ENCODE assay signal across 18 cellular contexts in the genomic region with DNA sequence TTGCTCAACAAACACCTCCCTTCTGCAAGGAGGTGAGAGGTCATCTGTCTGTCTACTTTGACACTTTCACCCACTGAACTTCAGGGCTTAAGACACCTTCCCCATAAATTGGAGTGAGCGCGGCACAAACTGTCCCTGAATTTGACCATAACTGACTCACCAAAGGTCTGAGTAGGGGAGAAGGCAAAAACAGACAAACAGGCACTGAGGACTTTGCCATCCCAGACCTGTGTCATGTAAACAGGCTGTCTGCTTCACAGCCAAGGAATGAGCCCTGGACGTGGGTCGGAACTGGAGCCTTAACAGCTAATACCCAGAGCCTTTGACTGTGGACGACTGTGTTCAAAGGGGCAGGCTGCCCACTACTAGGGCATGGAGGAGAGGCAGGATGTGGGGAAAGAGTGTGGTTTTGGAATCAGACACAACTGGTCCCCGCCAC.
DNase-seq lines count a peak whose midpoint lies in the region; ATAC-seq and TF ChIP-seq lines count a peak whose summit lies in the region.
"Had no signal": no experiment of that assay in that cellular context is flagged by ENCODE, and none has a peak within 500 bp of the region (broad histone marks: within the 10 kb centered on the region; RNA-seq: fewer than 3 reads in every experiment).

No MANE protein-coding gene starts in this region.

- H3K27ac Mint-ChIP-seq in WTC11: no peak overlapping the region
- H3K27ac Mint-ChIP-seq: activated naive CD4-positive, alpha-beta T cell treated with anti-CD3 and anti-CD28 coated beads for 36 hours; CD4-positive, alpha-beta T cell; natural killer cell; progenitor cell of endocrine pancreas had no signal

- POLR2A ChIA-PET in WTC11 (lab: Charles Lee): no interaction called here

- H3K27me3 Mint-ChIP-seq in WTC11 (ENCODE audit: low read depth): no peaks in the 10 kb centered on the region
- H3K27me3 Mint-ChIP-seq: CD4-positive, alpha-beta T cell had no signal

- peak; percentile 21 for DNase-seq in AG08395 (ENCODE audit: low spot score)
- peak; percentile 82 for DNase-seq in LHCN-M2 (ENCODE audit: low read depth)
- peak; percentile 27 for DNase-seq in astrocyte of the hippocampus (ENCODE audit: low read depth, low spot score)
- peak; percentile 67 for DNase-seq in myocyte (ENCODE audit: low read depth)
- no peak for DNase-seq in NCI-H524 (lab: John Stamatoyannopoulos, UW)
- no peak for DNase-seq in WTC11 (ENCODE audit: low spot score)
- no peak for DNase-seq in NCI-H1417 (lab: John Stamatoyannopoulos, UW)
- DNase-seq: activated naive CD4-positive, alpha-beta T cell treated with anti-CD3 and anti-CD28 coated beads for 36 hours; activated T-cell treated with anti-CD3 and anti-CD28 coated beads for 4 hours; CD4-positive, alpha-beta T cell; DMS79; left ventricle myocardium inferior; natural killer cell; NCI-H2081; NCI-H510A treated with DMSO at 0.1 percent for 48 hours had no signal

- no peak for TF ChIP-seq CTCF in WTC11 (IDR thresholded peaks at IDR 0.05)

- CTCF ChIA-PET in WTC11 (lab: Charles Lee): no interaction called here

- H3K4me1 Mint-ChIP-seq in WTC11: no peaks in the 10 kb centered on the region
- H3K4me1 Mint-ChIP-seq: natural killer cell had no signal

- H3K36me3 Mint-ChIP-seq in WTC11: no peaks in the 10 kb centered on the region
- H3K36me3 Mint-ChIP-seq: natural killer cell had no signal

- H3K4me3 Mint-ChIP-seq in WTC11: no peak overlapping the region
- H3K4me3 Mint-ChIP-seq: activated naive CD4-positive, alpha-beta T cell treated with anti-CD3 and anti-CD28 coated beads for 36 hours; CD4-positive, alpha-beta T cell; natural killer cell had no signal

- peaks cover 4% of the 10 kb centered on the region; the same call in 1 of the 2 replicates for H3K9me3 Mint-ChIP-seq in WTC11

- ATAC-seq in GM19351 (IDR thresholded peaks at IDR 0.05; ENCODE audit: unreplicated experiment) (no peak), WTC11 (no peak)
- ATAC-seq: body of pancreas, natural killer cell had no signal

TF ChIP-seq in WTC11, 78 proteins besides CTCF, POLR2A, EP300 and RAD21 (continues in another document):
- TF ChIP-seq, protein P1, sequence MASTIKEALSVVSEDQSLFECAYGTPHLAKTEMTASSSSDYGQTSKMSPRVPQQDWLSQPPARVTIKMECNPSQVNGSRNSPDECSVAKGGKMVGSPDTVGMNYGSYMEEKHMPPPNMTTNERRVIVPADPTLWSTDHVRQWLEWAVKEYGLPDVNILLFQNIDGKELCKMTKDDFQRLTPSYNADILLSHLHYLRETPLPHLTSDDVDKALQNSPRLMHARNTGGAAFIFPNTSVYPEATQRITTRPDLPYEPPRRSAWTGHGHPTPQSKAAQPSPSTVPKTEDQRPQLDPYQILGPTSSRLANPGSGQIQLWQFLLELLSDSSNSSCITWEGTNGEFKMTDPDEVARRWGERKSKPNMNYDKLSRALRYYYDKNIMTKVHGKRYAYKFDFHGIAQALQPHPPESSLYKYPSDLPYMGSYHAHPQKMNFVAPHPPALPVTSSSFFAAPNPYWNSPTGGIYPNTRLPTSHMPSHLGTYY (CRISPR knock-in tag; IDR thresholded peaks at IDR 0.05): no peak
- TF ChIP-seq NFYB (CRISPR knock-in tag; conservative IDR thresholded peaks at IDR 0.05; ENCODE audit: low read depth) (no peak), ZNF219 (CRISPR knock-in tag; IDR thresholded peaks at IDR 0.05; ENCODE audit: borderline replicate concordance) (no peak), PREB (CRISPR knock-in tag; IDR thresholded peaks at IDR 0.05; ENCODE audit: borderline replicate concordance) (no peak), ZNF263 (CRISPR knock-in tag; IDR thresholded peaks at IDR 0.05; ENCODE audit: low read depth) (no peak), AFF4 (CRISPR knock-in tag; IDR thresholded peaks at IDR 0.05; ENCODE audit: borderline replicate concordance) (no peak)
- TF ChIP-seq, protein P2, sequence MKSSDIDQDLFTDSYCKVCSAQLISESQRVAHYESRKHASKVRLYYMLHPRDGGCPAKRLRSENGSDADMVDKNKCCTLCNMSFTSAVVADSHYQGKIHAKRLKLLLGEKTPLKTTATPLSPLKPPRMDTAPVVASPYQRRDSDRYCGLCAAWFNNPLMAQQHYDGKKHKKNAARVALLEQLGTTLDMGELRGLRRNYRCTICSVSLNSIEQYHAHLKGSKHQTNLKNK (CRISPR knock-in tag; IDR thresholded peaks at IDR 0.05): no peak
- TF ChIP-seq, protein P3, sequence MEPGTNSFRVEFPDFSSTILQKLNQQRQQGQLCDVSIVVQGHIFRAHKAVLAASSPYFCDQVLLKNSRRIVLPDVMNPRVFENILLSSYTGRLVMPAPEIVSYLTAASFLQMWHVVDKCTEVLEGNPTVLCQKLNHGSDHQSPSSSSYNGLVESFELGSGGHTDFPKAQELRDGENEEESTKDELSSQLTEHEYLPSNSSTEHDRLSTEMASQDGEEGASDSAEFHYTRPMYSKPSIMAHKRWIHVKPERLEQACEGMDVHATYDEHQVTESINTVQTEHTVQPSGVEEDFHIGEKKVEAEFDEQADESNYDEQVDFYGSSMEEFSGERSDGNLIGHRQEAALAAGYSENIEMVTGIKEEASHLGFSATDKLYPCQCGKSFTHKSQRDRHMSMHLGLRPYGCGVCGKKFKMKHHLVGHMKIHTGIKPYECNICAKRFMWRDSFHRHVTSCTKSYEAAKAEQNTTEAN (CRISPR knock-in tag; IDR thresholded peaks at IDR 0.05): no peak
- TF ChIP-seq, protein P4, sequence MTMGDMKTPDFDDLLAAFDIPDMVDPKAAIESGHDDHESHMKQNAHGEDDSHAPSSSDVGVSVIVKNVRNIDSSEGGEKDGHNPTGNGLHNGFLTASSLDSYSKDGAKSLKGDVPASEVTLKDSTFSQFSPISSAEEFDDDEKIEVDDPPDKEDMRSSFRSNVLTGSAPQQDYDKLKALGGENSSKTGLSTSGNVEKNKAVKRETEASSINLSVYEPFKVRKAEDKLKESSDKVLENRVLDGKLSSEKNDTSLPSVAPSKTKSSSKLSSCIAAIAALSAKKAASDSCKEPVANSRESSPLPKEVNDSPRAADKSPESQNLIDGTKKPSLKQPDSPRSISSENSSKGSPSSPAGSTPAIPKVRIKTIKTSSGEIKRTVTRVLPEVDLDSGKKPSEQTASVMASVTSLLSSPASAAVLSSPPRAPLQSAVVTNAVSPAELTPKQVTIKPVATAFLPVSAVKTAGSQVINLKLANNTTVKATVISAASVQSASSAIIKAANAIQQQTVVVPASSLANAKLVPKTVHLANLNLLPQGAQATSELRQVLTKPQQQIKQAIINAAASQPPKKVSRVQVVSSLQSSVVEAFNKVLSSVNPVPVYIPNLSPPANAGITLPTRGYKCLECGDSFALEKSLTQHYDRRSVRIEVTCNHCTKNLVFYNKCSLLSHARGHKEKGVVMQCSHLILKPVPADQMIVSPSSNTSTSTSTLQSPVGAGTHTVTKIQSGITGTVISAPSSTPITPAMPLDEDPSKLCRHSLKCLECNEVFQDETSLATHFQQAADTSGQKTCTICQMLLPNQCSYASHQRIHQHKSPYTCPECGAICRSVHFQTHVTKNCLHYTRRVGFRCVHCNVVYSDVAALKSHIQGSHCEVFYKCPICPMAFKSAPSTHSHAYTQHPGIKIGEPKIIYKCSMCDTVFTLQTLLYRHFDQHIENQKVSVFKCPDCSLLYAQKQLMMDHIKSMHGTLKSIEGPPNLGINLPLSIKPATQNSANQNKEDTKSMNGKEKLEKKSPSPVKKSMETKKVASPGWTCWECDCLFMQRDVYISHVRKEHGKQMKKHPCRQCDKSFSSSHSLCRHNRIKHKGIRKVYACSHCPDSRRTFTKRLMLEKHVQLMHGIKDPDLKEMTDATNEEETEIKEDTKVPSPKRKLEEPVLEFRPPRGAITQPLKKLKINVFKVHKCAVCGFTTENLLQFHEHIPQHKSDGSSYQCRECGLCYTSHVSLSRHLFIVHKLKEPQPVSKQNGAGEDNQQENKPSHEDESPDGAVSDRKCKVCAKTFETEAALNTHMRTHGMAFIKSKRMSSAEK (CRISPR knock-in tag; IDR thresholded peaks at IDR 0.05; ENCODE audit: borderline replicate concordance): no peak

Comparison
In these comparisons a context has a peak if more than half of its experiments do, and no peak if none do; other contexts are left out.
1. DNase-seq: peak in AG08395 (single experiment), LHCN-M2 (single experiment), astrocyte of the hippocampus (single experiment) and myocyte (single experiment); none in NCI-H524 (0 of 2), WTC11 (single experiment) and NCI-H1417 (0 of 3).